In genomic region chr21:39055167-39055767, GRCh38 we compare ENCODE assay signal across 18 cellular contexts.
A peak's percentile ranks its signal among the peaks of the same experiment; 100 is the strongest.
DNase-seq lines count a peak whose midpoint lies in the region; ATAC-seq and TF ChIP-seq lines count a peak whose summit lies in the region.
"Had no signal": no experiment of that assay in that cellular context is flagged by ENCODE, and none has a peak within 500 bp of the region (broad histone marks: within the 10 kb centered on the region; RNA-seq: fewer than 3 reads in every experiment).

No MANE protein-coding gene starts in this region.

- H3K9me3 Mint-ChIP-seq in immature natural killer cell: no peaks in the 10 kb centered on the region
- H3K9me3 Mint-ChIP-seq: natural killer cell treated with Interleukin-12 subunit alpha and Interleukin-12 subunit beta and Interleukin-15 and Interleukin-18, amount 100 ng/mL, for 72 hours; stimulated activated naive CD8-positive, alpha-beta T cell treated with anti-CD3 and anti-CD28 coated beads, Interleukin-15, Interleukin-2, amounts not matched to agents 100 ng/mL and 50 ng/mL, for 24 hours; T-helper 1 cell treated with Interleukin-12 subunit alpha and Interleukin-12 subunit beta and Interleukin-4 antibody, amounts not matched to agents 30 μg/mL and 1 μg/mL, for 36 hours; WTC11 had no signal

- H3K27ac ChIP-seq in BLaER1 (no peak overlapping the region), gastroesophageal sphincter (peak overlapping the region in 3 of 4 donors; percentile 49 to 64 (median 61)), skeletal muscle tissue (ENCODE audit: low read depth, low read length) (peak overlapping the region; percentile 70)

- H3K4me1 ChIP-seq in BLaER1: peaks cover 17% of the 10 kb centered on the region
- peaks cover 0 to 18% (median 0%) of the 10 kb centered on the region in 3 donors for H3K4me1 ChIP-seq in gastroesophageal sphincter
- H3K4me1 ChIP-seq in skeletal muscle tissue (ENCODE audit: control insufficient read depth in 3 of 3, insufficient read depth in 3 of 3, low read length in 3 of 3): peaks cover 15 to 20% (median 17%) of the 10 kb centered on the region in 3 donors
- H3K4me1 ChIP-seq: adrenal gland had no signal

- TF ChIP-seq POLR2A in gastroesophageal sphincter (IDR thresholded peaks at IDR 0.05): no peak

- DNase-seq in M059J (ENCODE audit: low read depth): peak; percentile 13
- DNase-seq in retina: no peak
- no peak for DNase-seq in T-helper 17 cell
- no peak for DNase-seq in immature natural killer cell
- DNase-seq in cerebellum (ENCODE audit: low spot score): no peak
- DNase-seq: activated effector memory CD4-positive, alpha-beta T cell treated with Interleukin-2 at 50 U/mL for 16 hours; adrenal gland; mesendoderm; NCI-H1105; NCI-H226; SHP77 had no signal

- no peak for TF ChIP-seq EP300 in gastroesophageal sphincter (IDR thresholded peaks at IDR 0.05)

- H3K9ac ChIP-seq in BLaER1: no peak overlapping the region
- H3K9ac ChIP-seq in skeletal muscle tissue (ENCODE audit: low read depth in 1 of 3, low read length in 3 of 3): no peak overlapping the region

- H3K36me3 Mint-ChIP-seq in T-helper 17 cell (ENCODE audit: low read depth) (no peaks in the 10 kb centered on the region), immature natural killer cell (no peaks in the 10 kb centered on the region)
- H3K36me3 Mint-ChIP-seq: natural killer cell treated with Interleukin-12 subunit alpha and Interleukin-12 subunit beta and Interleukin-15 and Interleukin-18, amount 100 ng/mL, for 72 hours; WTC11 had no signal

- H3K27me3 ChIP-seq in BLaER1 (no peaks in the 10 kb centered on the region), gastroesophageal sphincter (no peaks in the 10 kb centered on the region), skeletal muscle tissue (ENCODE audit: control insufficient read depth in 3 of 3, insufficient read depth in 3 of 3, low read length in 3 of 3) (no peaks in the 10 kb centered on the region)
- H3K27me3 ChIP-seq: adrenal gland had no signal

- ATAC-seq in gastroesophageal sphincter (peak; percentile 64), T-helper 17 cell (no peak)
- ATAC-seq: natural killer cell treated with Interleukin-12 subunit alpha and Interleukin-12 subunit beta and Interleukin-15 and Interleukin-18, amount 100 ng/mL, for 72 hours; WTC11 had no signal

- no peaks in the 10 kb centered on the region for H3K4me1 Mint-ChIP-seq in T-helper 17 cell
- no peaks in the 10 kb centered on the region for H3K4me1 Mint-ChIP-seq in immature natural killer cell
- H3K4me1 Mint-ChIP-seq: WTC11 had no signal

- no peak overlapping the region for H3K4me3 Mint-ChIP-seq in T-helper 17 cell
- no peak overlapping the region for H3K4me3 Mint-ChIP-seq in immature natural killer cell
- H3K4me3 Mint-ChIP-seq: natural killer cell treated with Interleukin-12 subunit alpha and Interleukin-12 subunit beta and Interleukin-15 and Interleukin-18, amount 100 ng/mL, for 72 hours; stimulated activated naive CD8-positive, alpha-beta T cell treated with anti-CD3 and anti-CD28 coated beads, Interleukin-15, Interleukin-2, amounts not matched to agents 100 ng/mL and 50 ng/mL, for 24 hours; T-helper 1 cell treated with Interleukin-12 subunit alpha and Interleukin-12 subunit beta and Interleukin-4 antibody, amounts not matched to agents 30 μg/mL and 1 μg/mL, for 36 hours; WTC11 had no signal

- TF ChIP-seq CTCF in gastroesophageal sphincter (IDR thresholded peaks at IDR 0.05): no peak

- H4K20me1 ChIP-seq in BLaER1: no peaks in the 10 kb centered on the region

- no peaks in the 10 kb centered on the region for H3K9me3 ChIP-seq in BLaER1
- no peaks in the 10 kb centered on the region for H3K9me3 ChIP-seq in gastroesophageal sphincter
- no peaks in the 10 kb centered on the region for H3K9me3 ChIP-seq in skeletal muscle tissue (ENCODE audit: control insufficient read depth in 3 of 3, low read length in 3 of 3)
- H3K9me3 ChIP-seq in T-helper 17 cell (ENCODE audit: control insufficient read depth, low read length, poor library complexity, severe bottlenecking): no peaks in the 10 kb centered on the region
- H3K9me3 ChIP-seq: adrenal gland had no signal

- 0 out of 2 replicates have a peak overlapping the region, but pooled peaks have one; percentile 9 for H3K4me2 ChIP-seq in BLaER1

- no peaks in the 10 kb centered on the region for H3K36me3 ChIP-seq in BLaER1
- no peaks in the 10 kb centered on the region for H3K36me3 ChIP-seq in gastroesophageal sphincter
- H3K36me3 ChIP-seq in skeletal muscle tissue (ENCODE audit: control insufficient read depth in 3 of 3, insufficient read depth in 3 of 3, low read length in 3 of 3): no peaks in the 10 kb centered on the region
- H3K36me3 ChIP-seq: adrenal gland had no signal

- peaks cover 46% of the 10 kb centered on the region for H3K27me3 Mint-ChIP-seq in T-helper 17 cell
- peaks cover 2 to 5% (median 2%) of the 10 kb centered on the region in 3 donors for H3K27me3 Mint-ChIP-seq in immature natural killer cell (ENCODE audit: low read depth in 3 of 3)

- H3K4me3 ChIP-seq in BLaER1 (no peak overlapping the region), gastroesophageal sphincter (no peak overlapping the region), skeletal muscle tissue (ENCODE audit: low read length in 3 of 3) (no peak overlapping the region)
- H3K4me3 ChIP-seq: adrenal gland had no signal

- 20 to 65% methylated on average over 2 to 6 of the region's 6 CpGs for WGBS in gastroesophageal sphincter (ENCODE audit: low coverage in 1 of 2), 2 donors

- H3K27ac Mint-ChIP-seq in T-helper 17 cell (no peak overlapping the region), immature natural killer cell (no peak overlapping the region)
- H3K27ac Mint-ChIP-seq: natural killer cell treated with Interleukin-12 subunit alpha and Interleukin-12 subunit beta and Interleukin-15 and Interleukin-18, amount 100 ng/mL, for 72 hours; stimulated activated naive CD8-positive, alpha-beta T cell treated with anti-CD3 and anti-CD28 coated beads, Interleukin-15, Interleukin-2, amounts not matched to agents 100 ng/mL and 50 ng/mL, for 24 hours; T-helper 1 cell treated with Interleukin-12 subunit alpha and Interleukin-12 subunit beta and Interleukin-4 antibody, amounts not matched to agents 30 μg/mL and 1 μg/mL, for 36 hours; WTC11 had no signal
